In genomic region chr9:6355728-6356127, GRCh38 we compare ENCODE assay signal across 10 cellular contexts. TPM values are rescaled to one million over a fixed set of nuclear protein-coding genes. Genes with fewer than 3 reads are reported as not detected.
A peak's percentile ranks its signal among the peaks of the same experiment; 100 is the strongest.
DNase-seq lines count a peak whose midpoint lies in the region; ATAC-seq and TF ChIP-seq lines count a peak whose summit lies in the region.
"Had no signal": no experiment of that assay in that cellular context is flagged by ENCODE, and none has a peak within 500 bp of the region (broad histone marks: within the 10 kb centered on the region; RNA-seq: fewer than 3 reads in every experiment).

No MANE protein-coding gene starts in this region.

- no peaks in the 10 kb centered on the region for H4K20me1 ChIP-seq in PC-3 (ENCODE audit: low read length)

- TF ChIP-seq CTCF in PC-3 (conservative IDR thresholded peaks at IDR 0.05; ENCODE audit: low read depth, low read length), result no peak
- no peak for TF ChIP-seq CTCF in foreskin fibroblast (IDR thresholded peaks at IDR 0.05; ENCODE audit: low read depth, low read length)
- no peak for TF ChIP-seq CTCF in vagina (IDR thresholded peaks at IDR 0.05)

- TF ChIP-seq POLR2A in vagina (IDR thresholded peaks at IDR 0.05), result no peak

- no peaks in the 10 kb centered on the region for H3K9me2 ChIP-seq in PC-3 (replicated peaks; ENCODE audit: low read length)

- CTCF ChIA-PET in PC-3 (lab: Charles Lee), result interaction anchor here (0.8 kb wide), 1 partner anchor 211 kb away, joined by 4 read pairs; no protein-coding TSS in a partner anchor

- DNase-seq in Caki2 (ENCODE audit: low read depth), result peak; percentile 15
- DNase-seq in PC-3, result peak; percentile 65
- DNase-seq in foreskin fibroblast, result peak; percentile 53 to 80
- no peak for DNase-seq in activated CD4-positive, CD25-positive, alpha-beta regulatory T cell (lab: John Stamatoyannopoulos, UW)
- DNase-seq in stimulated activated CD4-positive, alpha-beta T cell treated with anti-CD3 and anti-CD28 coated beads, Interleukin-4, amount 100 ng/mL, for 4 hours, result no peak
- DNase-seq in vagina (ENCODE audit: extremely low spot score in 2 of 2), result no peak
- DNase-seq: glutamatergic neuron, NCI-H1105 had no signal

- POLR2A ChIA-PET in PC-3 (lab: Charles Lee; ENCODE audit: unreplicated experiment), result interaction anchor here (0.6 kb wide), 1 partner anchor 16 kb away, joined by 3 read pairs; no protein-coding TSS in a partner anchor

- H3K4me3 ChIP-seq in PC-3 (ENCODE audit: low read length) (no peak overlapping the region), foreskin fibroblast (ENCODE audit: low read depth in 1 of 2, low read length in 2 of 2) (no peak overlapping the region), vagina (no peak overlapping the region)

- no TSS peak for BruUV-seq in PC-3 (replicated peaks; lab: Mats Ljungman, UMichigan)

- intact Hi-C loops in PC-3 (cut with micrococcal nuclease) (loop anchor here (1.0 kb wide), 1 partner anchor 59 kb away; no protein-coding TSS in a partner anchor), vagina (cut with DNase I) (no loop called here)

- H3K4me1 ChIP-seq in PC-3 (ENCODE audit: insufficient read depth, low read length) (peaks cover 21% of the 10 kb centered on the region), vagina (no peaks in the 10 kb centered on the region)

- H2AFZ ChIP-seq in PC-3 (ENCODE audit: low read length), result peak overlapping the region; percentile 60

- ATAC-seq in GM21423 (IDR thresholded peaks at IDR 0.05; ENCODE audit: unreplicated experiment) (peak; percentile 50), PC-3 (peak; percentile 74), HG02763 (IDR thresholded peaks at IDR 0.05; ENCODE audit: unreplicated experiment) (no peak)

- H3K4me2 ChIP-seq in PC-3 (ENCODE audit: low read length), result peak overlapping the region; percentile 60

- no peaks in the 10 kb centered on the region for H3F3A ChIP-seq in PC-3 (ENCODE audit: low read length, unreplicated experiment)

- no peaks in the 10 kb centered on the region for H3K79me2 ChIP-seq in PC-3 (ENCODE audit: low read length)

- in situ Hi-C loops in Caki2 (cut with HindIII; ENCODE audit: low pct_unique_long_range_greater_than_20kb, low sequenced_read_pairs), result no loop called here

- H3K27me3 ChIP-seq in PC-3 (ENCODE audit: low read length) (no peaks in the 10 kb centered on the region), vagina (no peaks in the 10 kb centered on the region)

- H3K36me3 ChIP-seq in PC-3 (ENCODE audit: low read depth, low read length) (no peaks in the 10 kb centered on the region), vagina (no peaks in the 10 kb centered on the region)

- H3K27ac ChIP-seq in PC-3 (ENCODE audit: low read length) (peak overlapping the region; percentile 44), vagina (no peak overlapping the region)

- 0 out of 2 replicates have a peak overlapping the region, but pooled peaks have one; percentile 2 for H3K9ac ChIP-seq in PC-3 (ENCODE audit: low read length)

- no peaks in the 10 kb centered on the region for H3K9me3 ChIP-seq in PC-3 (ENCODE audit: low read length)
- H3K9me3 ChIP-seq in vagina, result no peaks in the 10 kb centered on the region

RNA-seq across cellular contexts. Expression of gene TPD52L3, which starts 27.6 kb away (rescaled TPM):
- total RNA-seq in Caki2 (2014; rRNA removed; shearing (Covaris generic); ENCODE audit: low replicate concordance), result not detected in 2 replicates
- total RNA-seq in PC-3 (2014; rRNA removed) (not detected in 2 replicates), vagina (not detected)

RNA-seq across cellular contexts. Expression of gene UHRF2, which starts 57.3 kb away (rescaled TPM):
- total RNA-seq in Caki2 (2014; rRNA removed; shearing (Covaris generic); ENCODE audit: low replicate concordance), result 4.8 and 6.0 TPM in 2 replicates
- total RNA-seq in PC-3 (2014; rRNA removed) (30.8 and 31.3 TPM in 2 replicates), vagina (70.0 TPM)

Comparison
In these comparisons a context has a peak if more than half of its experiments do, and no peak if none do; other contexts are left out.
1. DNase-seq: peak in Caki2 (single experiment), PC-3 (single experiment) and foreskin fibroblast (2 of 2); none in activated CD4-positive, CD25-positive, alpha-beta regulatory T cell (0 of 4), stimulated activated CD4-positive, alpha-beta T cell treated with anti-CD3 and anti-CD28 coated beads, Interleukin-4, amount 100 ng/mL, for 4 hours (0 of 2) and vagina (0 of 2).